6 cellular contexts compared by ENCODE assay signal in the genomic region with DNA sequence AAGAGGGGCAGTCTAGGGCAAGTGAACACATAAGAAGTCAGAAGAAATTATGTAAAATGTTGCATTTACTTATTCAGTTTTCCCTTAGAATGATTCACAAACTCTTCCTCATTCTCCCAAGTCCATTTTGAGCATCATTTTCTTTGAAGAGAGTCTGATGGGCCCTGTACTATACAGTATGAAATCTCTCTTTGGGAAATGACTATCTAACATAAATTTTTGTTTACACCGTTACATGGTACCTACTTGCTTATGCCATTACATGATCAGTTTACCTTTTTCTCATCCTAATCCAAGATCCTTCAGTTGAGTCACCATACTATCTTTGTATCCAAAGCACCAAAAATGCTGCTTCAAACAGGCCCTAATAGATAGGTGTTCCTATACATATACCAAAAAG.
A peak's percentile ranks its signal among the peaks of the same experiment; 100 is the strongest.
DNase-seq lines count a peak whose midpoint lies in the region; ATAC-seq and TF ChIP-seq lines count a peak whose summit lies in the region.
"Not testable (repeated sequence)": the region's sequence is repeated elsewhere in the genome, so short reads cannot be mapped to it uniquely, and the experiment has no call there.

No MANE protein-coding gene starts in this region.

- peaks cover 74% of the 10 kb centered on the region for H3K9me3 Mint-ChIP-seq in endodermal cell
- H3K9me3 Mint-ChIP-seq in natural killer cell treated with Interleukin-12 subunit alpha and Interleukin-12 subunit beta and Interleukin-15 and Interleukin-18, amount 100 ng/mL, for 72 hours: peaks cover 27% of the 10 kb centered on the region
- H3K9me3 Mint-ChIP-seq in stimulated activated memory B cell treated with anti-CD40 and anti-IgM and Interleukin-4, amounts not matched to agents 10 μg/mL and 1 μg/mL and 100 μg/mL, for 72 hours: peaks cover 12% of the 10 kb centered on the region

- H3K27ac Mint-ChIP-seq in endodermal cell; natural killer cell treated with Interleukin-12 subunit alpha and Interleukin-12 subunit beta and Interleukin-15 and Interleukin-18, amount 100 ng/mL, for 72 hours; stimulated activated memory B cell treated with anti-CD40 and anti-IgM and Interleukin-4, amounts not matched to agents 10 μg/mL and 1 μg/mL and 100 μg/mL, for 72 hours: not testable (repeated sequence)

- not testable (repeated sequence) for H3K4me1 Mint-ChIP-seq in endodermal cell; natural killer cell treated with Interleukin-12 subunit alpha and Interleukin-12 subunit beta and Interleukin-15 and Interleukin-18, amount 100 ng/mL, for 72 hours (ENCODE audit: low read depth in 2 of 2); stimulated activated memory B cell treated with anti-CD40 and anti-IgM and Interleukin-4, amounts not matched to agents 10 μg/mL and 1 μg/mL and 100 μg/mL, for 72 hours

- WGBS in endodermal cell (ENCODE audit: insufficient coverage in 1 of 2, insufficient read length in 1 of 2), 2 experiments: 71 to 100% methylated on average over 1 of the region's 1 CpG
- 38 to 64% (median 47%) methylated on average over 1 of the region's 1 CpG for WGBS in heart left ventricle, 4 donors

- DNase-seq in GM03348 (ENCODE audit: low spot score): peak; percentile 1
- DNase-seq in endodermal cell; heart left ventricle; left lung; natural killer cell treated with Interleukin-12 subunit alpha and Interleukin-12 subunit beta and Interleukin-15 and Interleukin-18, amount 100 ng/mL, for 72 hours (ENCODE audit: low spot score): not testable (repeated sequence)

- H3K36me3 Mint-ChIP-seq in endodermal cell (ENCODE audit: low read depth); stimulated activated memory B cell treated with anti-CD40 and anti-IgM and Interleukin-4, amounts not matched to agents 10 μg/mL and 1 μg/mL and 100 μg/mL, for 72 hours: not testable (repeated sequence)
- H3K36me3 Mint-ChIP-seq in natural killer cell treated with Interleukin-12 subunit alpha and Interleukin-12 subunit beta and Interleukin-15 and Interleukin-18, amount 100 ng/mL, for 72 hours: peaks cover 19% of the 10 kb centered on the region

- H3K9me3 ChIP-seq in endodermal cell (ENCODE audit: control insufficient read depth, low read length) (peaks cover 88% of the 10 kb centered on the region), heart left ventricle (peaks cover 0 to 60% (median 0%) of the 10 kb centered on the region in 12 donors), left lung (peaks cover 0 to 36% of the 10 kb centered on the region in 2 donors)

- H3K36me3 ChIP-seq in endodermal cell (ENCODE audit: control insufficient read depth, insufficient read depth, low read length); heart left ventricle; left lung: not testable (repeated sequence)

- not testable (repeated sequence) for H3K27me3 Mint-ChIP-seq in endodermal cell (ENCODE audit: insufficient read depth); natural killer cell treated with Interleukin-12 subunit alpha and Interleukin-12 subunit beta and Interleukin-15 and Interleukin-18, amount 100 ng/mL, for 72 hours; stimulated activated memory B cell treated with anti-CD40 and anti-IgM and Interleukin-4, amounts not matched to agents 10 μg/mL and 1 μg/mL and 100 μg/mL, for 72 hours

- intact Hi-C loops in heart left ventricle (cut with DNase I); left lung (cut with DNase I): not testable (repeated sequence)

- not testable (repeated sequence) for H3K27me3 ChIP-seq in endodermal cell (ENCODE audit: control insufficient read depth, insufficient read depth, low read length, poor library complexity, severe bottlenecking); heart left ventricle; left lung

- not testable (repeated sequence) for H3K4me1 ChIP-seq in endodermal cell (ENCODE audit: control insufficient read depth, insufficient read depth, low read length); heart left ventricle; left lung

- not testable (repeated sequence) for H3K9ac ChIP-seq in endodermal cell (ENCODE audit: extremely low read depth, low read length, poor library complexity, severe bottlenecking)

- TF ChIP-seq POLR2A in heart left ventricle (IDR thresholded peaks at IDR 0.05): not testable (repeated sequence)

- H3K4me3 ChIP-seq in endodermal cell (ENCODE audit: low read length): peak overlapping the region; percentile 27
- not testable (repeated sequence) for H3K4me3 ChIP-seq in heart left ventricle, left lung

- peak in 3 of 4 donors; percentile 8 to 46 (median 16) for ATAC-seq in heart left ventricle
- ATAC-seq in left lung: peak; percentile 14
- peak; percentile 32 to 40 for ATAC-seq in natural killer cell treated with Interleukin-12 subunit alpha and Interleukin-12 subunit beta and Interleukin-15 and Interleukin-18, amount 100 ng/mL, for 72 hours
- ATAC-seq in stimulated activated memory B cell treated with anti-CD40 and anti-IgM and Interleukin-4, amounts not matched to agents 10 μg/mL and 1 μg/mL and 100 μg/mL, for 72 hours: peak; percentile 41

- H3K4me3 Mint-ChIP-seq in endodermal cell; natural killer cell treated with Interleukin-12 subunit alpha and Interleukin-12 subunit beta and Interleukin-15 and Interleukin-18, amount 100 ng/mL, for 72 hours; stimulated activated memory B cell treated with anti-CD40 and anti-IgM and Interleukin-4, amounts not matched to agents 10 μg/mL and 1 μg/mL and 100 μg/mL, for 72 hours: not testable (repeated sequence)

- H3K27ac ChIP-seq in endodermal cell (ENCODE audit: low read depth, low read length); heart left ventricle; left lung: not testable (repeated sequence)

- not testable (repeated sequence) for TF ChIP-seq CTCF in endodermal cell (conservative IDR thresholded peaks at IDR 0.05); heart left ventricle (IDR thresholded peaks at IDR 0.05); left lung (IDR thresholded peaks at IDR 0.05)
